ENCODE assay signal across 16 cellular contexts in the genomic region with DNA sequence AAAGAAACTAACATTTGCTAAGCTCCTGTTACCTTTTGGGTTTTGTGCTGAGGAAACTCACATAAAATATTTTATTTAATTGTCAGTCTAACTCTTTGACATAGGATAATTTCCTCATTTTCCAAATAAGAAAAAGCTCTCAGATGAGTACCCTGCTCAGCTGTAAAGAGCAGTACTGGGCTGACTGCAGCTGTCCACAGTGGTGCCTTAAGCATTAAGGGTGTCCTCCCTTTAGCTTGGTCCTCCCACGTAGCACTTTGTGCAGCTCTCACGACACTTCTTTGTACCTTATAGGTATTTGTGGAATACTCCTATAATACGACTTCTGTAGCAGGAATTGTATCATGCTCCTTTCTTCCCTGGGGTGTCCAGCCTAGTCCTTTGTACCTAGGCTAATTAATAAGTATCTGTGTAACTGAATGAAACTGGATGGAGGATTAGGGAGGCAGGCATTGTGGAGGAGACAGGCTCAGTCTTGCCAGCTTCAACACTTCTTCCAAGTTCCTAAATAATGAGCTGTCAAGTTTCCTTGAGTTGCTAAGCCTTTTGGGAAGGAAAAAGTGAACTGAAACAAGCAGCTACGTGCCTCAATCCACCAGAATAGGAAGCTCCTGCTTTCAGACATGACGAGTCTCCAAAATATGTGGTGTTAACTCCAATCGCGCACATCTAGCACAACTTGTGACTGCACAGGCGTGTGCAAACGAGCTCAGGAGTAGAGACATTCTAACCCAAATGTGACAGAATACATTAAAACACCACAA.
A peak's percentile ranks its signal among the peaks of the same experiment; 100 is the strongest.
DNase-seq lines count a peak whose midpoint lies in the region; ATAC-seq, FAIRE-seq and TF ChIP-seq lines count a peak whose summit lies in the region.
"Had no signal": no experiment of that assay in that cellular context is flagged by ENCODE, and none has a peak within 500 bp of the region (broad histone marks: within the 10 kb centered on the region; RNA-seq: fewer than 3 reads in every experiment).

No MANE protein-coding gene starts in this region.

- H3K4me3 ChIP-seq in fibroblast of villous mesenchyme (ENCODE audit: low read depth, low read length) (no peak overlapping the region), suprapubic skin (no peak overlapping the region)
- H3K4me3 ChIP-seq: K562 had no signal

- no peak for TF ChIP-seq EP300 in suprapubic skin (IDR thresholded peaks at IDR 0.05)

- peak overlapping the region; percentile 80 for H3K27ac ChIP-seq in suprapubic skin

- peaks cover 23% of the 10 kb centered on the region for H3K4me1 ChIP-seq in suprapubic skin

- no peaks in the 10 kb centered on the region for H3K9me3 ChIP-seq in suprapubic skin

- DNase-seq in H54 (ENCODE audit: insufficient read length, low spot score) (no peak), fibroblast of villous mesenchyme (ENCODE audit: low read depth) (peak; percentile 50), suprapubic skin (ENCODE audit: low spot score in 2 of 2) (no peak), NCI-H2171 (lab: John Stamatoyannopoulos, UW) (no peak), NCI-H128 (lab: John Stamatoyannopoulos, UW; ENCODE audit: unreplicated experiment) (no peak)
- DNase-seq: activated CD4-positive, alpha-beta T cell treated with anti-CD3 and anti-CD28 coated beads for 36 hours; activated T-cell treated with anti-CD3 and anti-CD28 coated beads, Interleukin-2, amount 50 U/mL, for 48 hours; GF-D8; midbrain; stimulated activated naive B cell treated with anti-CD40 and anti-IgM and Interleukin-4, amounts not matched to agents 10 μg/mL and 1 μg/mL and 100 μg/mL, for 72 hours; T-helper 1 cell had no signal

- no peaks in the 10 kb centered on the region for H3K27me3 ChIP-seq in suprapubic skin

- peak; percentile 92 for ATAC-seq in SK-N-SH treated with all-trans-retinoic acid at 6 μM for 48 hours
- no peak for ATAC-seq in GM21576 (IDR thresholded peaks at IDR 0.05; ENCODE audit: unreplicated experiment)
- no peak for ATAC-seq in GM21423 (IDR thresholded peaks at IDR 0.05; ENCODE audit: unreplicated experiment)
- ATAC-seq: activated CD4-positive, alpha-beta T cell treated with anti-CD3 and anti-CD28 coated beads for 36 hours; K562; stimulated activated naive B cell treated with anti-CD40 and anti-IgM and Interleukin-4, amounts not matched to agents 10 μg/mL and 1 μg/mL and 100 μg/mL, for 72 hours had no signal

- H3K36me3 ChIP-seq in suprapubic skin = no peaks in the 10 kb centered on the region

- TF ChIP-seq POLR2A in H54 (IDR thresholded peaks at IDR 0.05; ENCODE audit: low read depth, low read length) (no peak), suprapubic skin (IDR thresholded peaks at IDR 0.05) (no peak)

- FAIRE-seq in H54 (lab: Jason Lieb, UNC) = peak; percentile 73
- FAIRE-seq: endothelial cell of umbilical vein, K562 had no signal

- WGBS in suprapubic skin = 34% methylated on average over 9 of the region's 9 CpGs

- TF ChIP-seq CTCF in fibroblast of villous mesenchyme (IDR thresholded peaks at IDR 0.05; ENCODE audit: insufficient read depth, low read depth, low read length) = no peak
- TF ChIP-seq CTCF in suprapubic skin (IDR thresholded peaks at IDR 0.05) = no peak

TF ChIP-seq in SK-N-SH treated with all-trans-retinoic acid at 6 μM for 48 hours, 23 proteins besides CTCF, POLR2A, EP300 and RAD21:
- TF ChIP-seq, protein P1, sequence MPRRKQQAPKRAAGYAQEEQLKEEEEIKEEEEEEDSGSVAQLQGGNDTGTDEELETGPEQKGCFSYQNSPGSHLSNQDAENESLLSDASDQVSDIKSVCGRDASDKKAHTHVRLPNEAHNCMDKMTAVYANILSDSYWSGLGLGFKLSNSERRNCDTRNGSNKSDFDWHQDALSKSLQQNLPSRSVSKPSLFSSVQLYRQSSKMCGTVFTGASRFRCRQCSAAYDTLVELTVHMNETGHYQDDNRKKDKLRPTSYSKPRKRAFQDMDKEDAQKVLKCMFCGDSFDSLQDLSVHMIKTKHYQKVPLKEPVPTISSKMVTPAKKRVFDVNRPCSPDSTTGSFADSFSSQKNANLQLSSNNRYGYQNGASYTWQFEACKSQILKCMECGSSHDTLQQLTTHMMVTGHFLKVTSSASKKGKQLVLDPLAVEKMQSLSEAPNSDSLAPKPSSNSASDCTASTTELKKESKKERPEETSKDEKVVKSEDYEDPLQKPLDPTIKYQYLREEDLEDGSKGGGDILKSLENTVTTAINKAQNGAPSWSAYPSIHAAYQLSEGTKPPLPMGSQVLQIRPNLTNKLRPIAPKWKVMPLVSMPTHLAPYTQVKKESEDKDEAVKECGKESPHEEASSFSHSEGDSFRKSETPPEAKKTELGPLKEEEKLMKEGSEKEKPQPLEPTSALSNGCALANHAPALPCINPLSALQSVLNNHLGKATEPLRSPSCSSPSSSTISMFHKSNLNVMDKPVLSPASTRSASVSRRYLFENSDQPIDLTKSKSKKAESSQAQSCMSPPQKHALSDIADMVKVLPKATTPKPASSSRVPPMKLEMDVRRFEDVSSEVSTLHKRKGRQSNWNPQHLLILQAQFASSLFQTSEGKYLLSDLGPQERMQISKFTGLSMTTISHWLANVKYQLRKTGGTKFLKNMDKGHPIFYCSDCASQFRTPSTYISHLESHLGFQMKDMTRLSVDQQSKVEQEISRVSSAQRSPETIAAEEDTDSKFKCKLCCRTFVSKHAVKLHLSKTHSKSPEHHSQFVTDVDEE (CRISPR knock-in tag; IDR thresholded peaks at IDR 0.05) = no peak
- no peak for TF ChIP-seq TOX (CRISPR knock-in tag; IDR thresholded peaks at IDR 0.05; ENCODE audit: borderline replicate concordance)
- TF ChIP-seq ISL1 (CRISPR knock-in tag; IDR thresholded peaks at IDR 0.05) = no peak
- no peak for TF ChIP-seq ZNF8 (CRISPR knock-in tag; IDR thresholded peaks at IDR 0.05)
- TF ChIP-seq SNAI2 (CRISPR knock-in tag; IDR thresholded peaks at IDR 0.05) = no peak
- no peak for TF ChIP-seq ESRRG (CRISPR knock-in tag; IDR thresholded peaks at IDR 0.05)
- TF ChIP-seq ZNF70 (CRISPR knock-in tag; IDR thresholded peaks at IDR 0.05) = no peak
- TF ChIP-seq RARB (CRISPR knock-in tag; IDR thresholded peaks at IDR 0.05) = no peak
- TF ChIP-seq ZNF565 (CRISPR knock-in tag; conservative IDR thresholded peaks at IDR 0.05; ENCODE audit: low read depth) = no peak
- TF ChIP-seq, protein P2, sequence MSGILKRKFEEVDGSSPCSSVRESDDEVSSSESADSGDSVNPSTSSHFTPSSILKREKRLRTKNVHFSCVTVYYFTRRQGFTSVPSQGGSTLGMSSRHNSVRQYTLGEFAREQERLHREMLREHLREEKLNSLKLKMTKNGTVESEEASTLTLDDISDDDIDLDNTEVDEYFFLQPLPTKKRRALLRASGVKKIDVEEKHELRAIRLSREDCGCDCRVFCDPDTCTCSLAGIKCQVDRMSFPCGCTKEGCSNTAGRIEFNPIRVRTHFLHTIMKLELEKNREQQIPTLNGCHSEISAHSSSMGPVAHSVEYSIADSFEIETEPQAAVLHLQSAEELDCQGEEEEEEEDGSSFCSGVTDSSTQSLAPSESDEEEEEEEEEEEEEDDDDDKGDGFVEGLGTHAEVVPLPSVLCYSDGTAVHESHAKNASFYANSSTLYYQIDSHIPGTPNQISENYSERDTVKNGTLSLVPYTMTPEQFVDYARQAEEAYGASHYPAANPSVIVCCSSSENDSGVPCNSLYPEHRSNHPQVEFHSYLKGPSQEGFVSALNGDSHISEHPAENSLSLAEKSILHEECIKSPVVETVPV (CRISPR knock-in tag; IDR thresholded peaks at IDR 0.05) = no peak
- no peak for TF ChIP-seq ZFP3 (CRISPR knock-in tag; IDR thresholded peaks at IDR 0.05)
- TF ChIP-seq PPARA (CRISPR knock-in tag; IDR thresholded peaks at IDR 0.05; ENCODE audit: borderline replicate concordance) = no peak
- no peak for TF ChIP-seq ZC3H10 (CRISPR knock-in tag; IDR thresholded peaks at IDR 0.05)
- TF ChIP-seq, protein P3, sequence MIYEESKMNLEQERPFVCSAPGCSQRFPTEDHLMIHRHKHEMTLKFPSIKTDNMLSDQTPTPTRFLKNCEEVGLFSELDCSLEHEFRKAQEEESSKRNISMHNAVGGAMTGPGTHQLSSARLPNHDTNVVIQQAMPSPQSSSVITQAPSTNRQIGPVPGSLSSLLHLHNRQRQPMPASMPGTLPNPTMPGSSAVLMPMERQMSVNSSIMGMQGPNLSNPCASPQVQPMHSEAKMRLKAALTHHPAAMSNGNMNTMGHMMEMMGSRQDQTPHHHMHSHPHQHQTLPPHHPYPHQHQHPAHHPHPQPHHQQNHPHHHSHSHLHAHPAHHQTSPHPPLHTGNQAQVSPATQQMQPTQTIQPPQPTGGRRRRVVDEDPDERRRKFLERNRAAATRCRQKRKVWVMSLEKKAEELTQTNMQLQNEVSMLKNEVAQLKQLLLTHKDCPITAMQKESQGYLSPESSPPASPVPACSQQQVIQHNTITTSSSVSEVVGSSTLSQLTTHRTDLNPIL (CRISPR knock-in tag; IDR thresholded peaks at IDR 0.05; ENCODE audit: low read depth) = no peak
- TF ChIP-seq OSR1 (CRISPR knock-in tag; IDR thresholded peaks at IDR 0.05) = no peak
- no peak for TF ChIP-seq CSDC2 (CRISPR knock-in tag; IDR thresholded peaks at IDR 0.05)
- no peak for TF ChIP-seq ARNTL (CRISPR knock-in tag; IDR thresholded peaks at IDR 0.05; ENCODE audit: borderline replicate concordance, low read depth)
- TF ChIP-seq BACH2 (CRISPR knock-in tag; IDR thresholded peaks at IDR 0.05; ENCODE audit: borderline replicate concordance) = no peak
